1 cellular context compared by ENCODE assay signal in the genomic region with DNA sequence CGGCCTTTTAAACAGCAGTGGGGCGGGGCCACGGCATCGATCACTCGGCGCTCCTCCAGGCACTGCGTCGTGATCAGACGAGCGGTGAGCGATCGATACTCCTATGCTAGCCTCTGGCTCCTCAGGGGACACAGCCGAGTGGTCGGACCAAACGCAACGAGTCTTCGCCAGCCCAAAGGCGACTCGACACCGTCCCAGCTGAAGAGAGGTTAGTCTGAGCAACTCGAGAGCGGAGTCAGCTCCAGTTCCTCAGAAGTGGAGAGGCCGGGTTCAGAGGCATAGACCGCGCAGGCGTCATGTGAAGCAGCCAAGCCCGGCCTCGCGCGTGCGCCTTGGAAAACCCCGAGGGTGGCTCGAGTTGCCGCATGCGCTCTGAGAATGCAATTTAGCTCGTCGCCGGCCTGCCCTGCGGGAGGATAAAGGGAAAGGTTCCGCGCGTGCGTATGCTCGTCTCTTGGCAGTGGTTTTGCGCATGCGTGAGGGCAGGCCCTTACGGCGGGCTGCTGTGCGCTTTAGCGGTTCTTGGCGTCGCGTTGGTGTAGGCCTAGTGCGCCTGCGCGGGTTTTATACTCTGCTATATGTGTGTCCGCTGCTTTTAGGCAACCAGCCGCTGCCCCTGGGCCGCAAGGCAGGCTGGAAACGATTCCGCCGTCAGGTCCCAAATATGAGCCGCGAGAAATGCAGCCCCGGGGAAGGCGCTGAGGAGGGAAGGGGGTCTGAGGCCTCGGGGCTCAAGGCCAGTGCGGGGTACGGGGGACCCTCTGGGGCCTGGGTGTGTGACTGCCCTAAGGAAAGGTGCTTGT.
TF ChIP-seq lines count a peak whose summit lies in the region.

A gene (plus strand): TSS at position 98 of the 803 bp plus-strand sequence. CDS start 6,598 bp downstream, outside the sequence.

TF ChIP-seq in A549, 52 proteins besides CTCF, POLR2A, EP300 and RAD21 (continued from another document):
- TF ChIP-seq, protein P1, sequence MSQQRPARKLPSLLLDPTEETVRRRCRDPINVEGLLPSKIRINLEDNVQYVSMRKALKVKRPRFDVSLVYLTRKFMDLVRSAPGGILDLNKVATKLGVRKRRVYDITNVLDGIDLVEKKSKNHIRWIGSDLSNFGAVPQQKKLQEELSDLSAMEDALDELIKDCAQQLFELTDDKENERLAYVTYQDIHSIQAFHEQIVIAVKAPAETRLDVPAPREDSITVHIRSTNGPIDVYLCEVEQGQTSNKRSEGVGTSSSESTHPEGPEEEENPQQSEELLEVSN (IDR thresholded peaks at IDR 0.05; ENCODE audit: borderline replicate concordance, low read depth) = peak; percentile 72
- no peak for TF ChIP-seq CBX2 (IDR thresholded peaks at IDR 0.05; ENCODE audit: borderline replicate concordance, low read depth)
- no peak for TF ChIP-seq KDM5A (IDR thresholded peaks at IDR 0.05)
- no peak for TF ChIP-seq FOSL2 (IDR thresholded peaks at IDR 0.05)
- no peak for TF ChIP-seq FOSL2 (CRISPR knock-in tag; IDR thresholded peaks at IDR 0.05)
- no peak for TF ChIP-seq CEBPB (IDR thresholded peaks at IDR 0.05)
- 0 out of 2 replicates have a peak, but pooled peaks have one; percentile 21 for TF ChIP-seq RFX5 (IDR thresholded peaks at IDR 0.05)
- TF ChIP-seq JUNB (IDR thresholded peaks at IDR 0.05) = no peak
- no peak for TF ChIP-seq ESRRA (IDR thresholded peaks at IDR 0.05; ENCODE audit: borderline replicate concordance, low read length)
- TF ChIP-seq, protein P2, sequence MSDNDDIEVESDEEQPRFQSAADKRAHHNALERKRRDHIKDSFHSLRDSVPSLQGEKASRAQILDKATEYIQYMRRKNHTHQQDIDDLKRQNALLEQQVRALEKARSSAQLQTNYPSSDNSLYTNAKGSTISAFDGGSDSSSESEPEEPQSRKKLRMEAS (IDR thresholded peaks at IDR 0.05) = peak; percentile 85
- TF ChIP-seq PHF8 (IDR thresholded peaks at IDR 0.05; ENCODE audit: borderline replicate concordance, low read depth) = peak; percentile 70
- no peak for TF ChIP-seq HOXA7 (CRISPR knock-in tag; IDR thresholded peaks at IDR 0.05)
- TF ChIP-seq, protein P3, sequence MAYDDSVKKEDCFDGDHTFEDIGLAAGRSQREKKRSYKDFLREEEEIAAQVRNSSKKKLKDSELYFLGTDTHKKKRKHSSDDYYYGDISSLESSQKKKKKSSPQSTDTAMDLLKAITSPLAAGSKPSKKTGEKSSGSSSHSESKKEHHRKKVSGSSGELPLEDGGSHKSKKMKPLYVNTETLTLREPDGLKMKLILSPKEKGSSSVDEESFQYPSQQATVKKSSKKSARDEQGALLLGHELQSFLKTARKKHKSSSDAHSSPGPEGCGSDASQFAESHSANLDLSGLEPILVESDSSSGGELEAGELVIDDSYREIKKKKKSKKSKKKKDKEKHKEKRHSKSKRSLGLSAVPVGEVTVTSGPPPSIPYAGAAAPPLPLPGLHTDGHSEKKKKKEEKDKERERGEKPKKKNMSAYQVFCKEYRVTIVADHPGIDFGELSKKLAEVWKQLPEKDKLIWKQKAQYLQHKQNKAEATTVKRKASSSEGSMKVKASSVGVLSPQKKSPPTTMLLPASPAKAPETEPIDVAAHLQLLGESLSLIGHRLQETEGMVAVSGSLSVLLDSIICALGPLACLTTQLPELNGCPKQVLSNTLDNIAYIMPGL (CRISPR knock-in tag; IDR thresholded peaks at IDR 0.05; ENCODE audit: borderline replicate concordance) = no peak
- TF ChIP-seq, protein P4, sequence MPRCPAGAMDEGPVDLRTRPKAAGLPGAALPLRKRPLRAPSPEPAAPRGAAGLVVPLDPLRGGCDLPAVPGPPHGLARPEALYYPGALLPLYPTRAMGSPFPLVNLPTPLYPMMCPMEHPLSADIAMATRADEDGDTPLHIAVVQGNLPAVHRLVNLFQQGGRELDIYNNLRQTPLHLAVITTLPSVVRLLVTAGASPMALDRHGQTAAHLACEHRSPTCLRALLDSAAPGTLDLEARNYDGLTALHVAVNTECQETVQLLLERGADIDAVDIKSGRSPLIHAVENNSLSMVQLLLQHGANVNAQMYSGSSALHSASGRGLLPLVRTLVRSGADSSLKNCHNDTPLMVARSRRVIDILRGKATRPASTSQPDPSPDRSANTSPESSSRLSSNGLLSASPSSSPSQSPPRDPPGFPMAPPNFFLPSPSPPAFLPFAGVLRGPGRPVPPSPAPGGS (IDR thresholded peaks at IDR 0.05) = 0 out of 3 replicates have a peak, but pooled peaks have one; percentile 25
- TF ChIP-seq RNF2 (IDR thresholded peaks at IDR 0.05; ENCODE audit: borderline replicate concordance, low read depth) = no peak
- 0 out of 2 replicates have a peak, but pooled peaks have one; percentile 39 for TF ChIP-seq MYC (IDR thresholded peaks at IDR 0.05; ENCODE audit: borderline replicate concordance, low read length)
- peak; percentile 32 to 69; a peak in 4 of 5 replicates for TF ChIP-seq JUN (IDR thresholded peaks at IDR 0.05)
